Comparison of ENCODE assay signal across 12 cellular contexts in the genomic region with DNA sequence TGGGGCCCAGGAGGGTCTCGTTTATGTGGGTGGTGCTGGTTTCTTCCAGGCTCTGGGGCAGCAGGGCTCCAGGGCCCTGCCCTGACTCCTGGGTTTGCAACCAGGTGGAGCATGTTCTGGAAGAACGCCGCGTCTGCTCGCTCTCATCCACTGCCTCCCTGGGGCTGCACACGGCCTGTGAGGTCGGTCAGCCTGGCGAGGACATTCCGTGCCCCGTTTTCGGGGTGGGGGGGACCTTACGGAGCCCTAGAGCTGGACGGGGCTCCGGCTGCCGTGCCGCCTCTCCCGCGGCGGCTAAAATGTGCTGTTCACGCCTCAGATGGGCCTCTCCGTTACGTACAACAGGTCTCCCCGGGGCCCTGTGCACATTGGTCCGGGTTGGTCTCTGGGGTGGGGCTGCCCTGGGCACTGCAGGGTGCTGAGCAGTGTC. TPM values are rescaled to one million over a fixed set of nuclear protein-coding genes. Genes with fewer than 3 reads are reported as not detected.
DNase-seq lines count a peak whose midpoint lies in the region; ATAC-seq, FAIRE-seq and TF ChIP-seq lines count a peak whose summit lies in the region.
"Had no signal": no experiment of that assay in that cellular context is flagged by ENCODE, and none has a peak within 500 bp of the region (broad histone marks: within the 10 kb centered on the region; RNA-seq: fewer than 3 reads in every experiment).

No MANE protein-coding gene starts in this region.

- H2BK120ac ChIP-seq in H1 (replicated peaks; ENCODE audit: low read depth, low read length): no peak overlapping the region

- no peak overlapping the region for H2AK5ac ChIP-seq in H1 (ENCODE audit: low read depth, low read length)

- TF ChIP-seq RAD21 in H1 (IDR thresholded peaks at IDR 0.05 in 1 of 2, conservative IDR thresholded peaks at IDR 0.05 in 1 of 2; ENCODE audit: low read depth in 2 of 2, low read length in 2 of 2): no peak

- peaks cover 2 to 72% of the 10 kb centered on the region in 2 experiments; a peak in 3 of 4 replicates for H3K79me2 ChIP-seq in H1 (ENCODE audit: control insufficient read depth in 1 of 2, insufficient read depth in 2 of 2, low read length in 2 of 2)

- H3K27me3 Mint-ChIP-seq in CD4-positive, alpha-beta memory T cell: peaks cover 5 to 19% of the 10 kb centered on the region in 2 donors

- H3K27me3 ChIP-seq in H1 (replicated peaks in 1 of 4; ENCODE audit: control insufficient read depth in 3 of 4, extremely low read depth in 1 of 4, insufficient read depth in 3 of 4, low read length in 3 of 4) (no peaks in the 10 kb centered on the region), subcutaneous abdominal adipose tissue (ENCODE audit: control insufficient read depth in 5 of 5, insufficient read depth in 4 of 5, low read length in 5 of 5) (no peaks in the 10 kb centered on the region)
- H3K27me3 ChIP-seq in CD4-positive, alpha-beta memory T cell (ENCODE audit: insufficient read depth, low read length): peaks cover 6% of the 10 kb centered on the region

- H3K14ac ChIP-seq in H1 (ENCODE audit: insufficient read length): no peak overlapping the region

- H3K9me3 ChIP-seq in HEK293 (ENCODE audit: control insufficient read depth, insufficient read depth, low read depth, low read length): no peaks in the 10 kb centered on the region
- no peaks in the 10 kb centered on the region for H3K9me3 ChIP-seq in H1 (ENCODE audit: insufficient read depth in 2 of 2, low read depth in 1 of 2, low read length in 1 of 2)
- no peaks in the 10 kb centered on the region for H3K9me3 ChIP-seq in mucosa of descending colon
- H3K9me3 ChIP-seq in subcutaneous abdominal adipose tissue (ENCODE audit: control insufficient read depth in 5 of 5, low read length in 5 of 5): no peaks in the 10 kb centered on the region
- H3K9me3 ChIP-seq in CD4-positive, alpha-beta memory T cell (ENCODE audit: control insufficient read depth in 1 of 2, low read length in 2 of 2): no peaks in the 10 kb centered on the region

- no peak overlapping the region for H4K5ac ChIP-seq in H1 (ENCODE audit: insufficient read length, low read depth, low read length)

- TF ChIP-seq CTCF in HEK293 (tag by site-specific recombination; IDR thresholded peaks at IDR 0.05) (no peak), H1 (IDR thresholded peaks at IDR 0.05; ENCODE audit: control extremely low read depth in 1 of 3, insufficient read depth in 1 of 3, low read depth in 1 of 3, low read length in 3 of 3) (no peak), mucosa of descending colon (IDR thresholded peaks at IDR 0.05) (no peak), GM10266 (IDR thresholded peaks at IDR 0.05; ENCODE audit: control insufficient read depth, insufficient read depth, low read depth, missing control alignments) (no peak)

- no peak overlapping the region for H3K27ac Mint-ChIP-seq in CD4-positive, alpha-beta memory T cell
- H3K27ac Mint-ChIP-seq: T-helper 1 cell treated with Interleukin-12 subunit alpha and Interleukin-12 subunit beta and Interleukin-4 antibody, amounts not matched to agents 30 μg/mL and 1 μg/mL, for 36 hours had no signal

- peak overlapping the region in 2 of 8 donors; percentile 7 to 13 for H3K4me3 Mint-ChIP-seq in CD4-positive, alpha-beta memory T cell
- H3K4me3 Mint-ChIP-seq: T-helper 1 cell treated with Interleukin-12 subunit alpha and Interleukin-12 subunit beta and Interleukin-4 antibody, amounts not matched to agents 30 μg/mL and 1 μg/mL, for 36 hours had no signal

- intact Hi-C loops in mucosa of descending colon (cut with DNase I, micrococcal nuclease): no loop called here
- intact Hi-C loops in CD4-positive, alpha-beta memory T cell (cut with micrococcal nuclease): no loop called here

- H2BK15ac ChIP-seq in H1 (ENCODE audit: low read length): no peak overlapping the region

- H3K4me1 ChIP-seq in HEK293 (ENCODE audit: control insufficient read depth, insufficient read depth, low read length) (peaks cover 6% of the 10 kb centered on the region; the same call in 1 of the 2 replicates), H1 (replicated peaks in 1 of 4; ENCODE audit: control insufficient read depth in 3 of 4, insufficient read depth in 4 of 4, low read length in 3 of 4) (peaks cover 3 to 18% (median 15%) of the 10 kb centered on the region in 4 experiments; a peak in 6 of 7 replicates), mucosa of descending colon (ENCODE audit: low read depth) (peaks cover 53% of the 10 kb centered on the region), subcutaneous abdominal adipose tissue (ENCODE audit: control insufficient read depth in 5 of 5, insufficient read depth in 5 of 5, low read length in 5 of 5) (peaks cover 18 to 80% (median 70%) of the 10 kb centered on the region in 5 donors)
- peaks cover 34% of the 10 kb centered on the region for H3K4me1 ChIP-seq in CD4-positive, alpha-beta memory T cell (ENCODE audit: insufficient read depth, low read length)

- TF ChIP-seq EP300 in H1 (IDR thresholded peaks at IDR 0.05; ENCODE audit: borderline replicate concordance in 1 of 2, low read depth in 2 of 2, low read length in 2 of 2): no peak

- H3K36me3 ChIP-seq in HEK293 (ENCODE audit: control insufficient read depth in 2 of 2, insufficient read depth in 1 of 2, low read length in 2 of 2) (no peaks in the 10 kb centered on the region), H1 (ENCODE audit: control insufficient read depth in 2 of 4, insufficient read depth in 4 of 4, low read length in 3 of 4) (no peaks in the 10 kb centered on the region), mucosa of descending colon (ENCODE audit: low read depth) (no peaks in the 10 kb centered on the region), subcutaneous abdominal adipose tissue (ENCODE audit: control insufficient read depth in 5 of 5, insufficient read depth in 5 of 5, low read length in 5 of 5) (no peaks in the 10 kb centered on the region)
- H3K36me3 ChIP-seq in CD4-positive, alpha-beta memory T cell (ENCODE audit: insufficient read depth, low read length): no peaks in the 10 kb centered on the region

- H3K4me1 Mint-ChIP-seq in CD4-positive, alpha-beta memory T cell: peaks cover 18 to 32% (median 23%) of the 10 kb centered on the region in 4 donors

- H4K8ac ChIP-seq in H1 (ENCODE audit: extremely low read depth, insufficient read depth, low read length): no peak overlapping the region

- no peak overlapping the region for H2BK20ac ChIP-seq in H1 (ENCODE audit: low read length)

- H2AFZ ChIP-seq in H1 (ENCODE audit: low read length): no peak overlapping the region

- POLR2A ChIA-PET in HEK293 (lab: Yijun Ruan, JAX) (no interaction called here), H1 (lab: Charles Lee; ENCODE audit: partially characterized antibody) (interaction anchor here (1.5 to 1.8 kb wide), 3 partner anchors 9 to 52 kb away, joined by 3 to 6 read pairs (median 4); no protein-coding TSS in a partner anchor)
- POLR2A ChIA-PET in CD4-positive, alpha-beta memory T cell (lab: Charles Lee; ENCODE audit: partially characterized antibody): no interaction called here

- H4K20me1 ChIP-seq in H1 (replicated peaks in 1 of 2; ENCODE audit: control insufficient read depth in 1 of 2, insufficient read depth in 2 of 2, low read length in 2 of 2): peaks cover 15 to 41% of the 10 kb centered on the region in 2 experiments

- H3K23me2 ChIP-seq in H1 (ENCODE audit: low read depth, low read length): peaks cover 13% of the 10 kb centered on the region; the same call in 1 of the 2 replicates

- no peak overlapping the region for H2BK5ac ChIP-seq in H1 (ENCODE audit: low read depth, low read length)

- H4K91ac ChIP-seq in H1 (replicated peaks; ENCODE audit: insufficient read length, low read length): no peak overlapping the region

- H2BK12ac ChIP-seq in H1 (ENCODE audit: low read depth, low read length): 0 out of 2 replicates have a peak overlapping the region, but pooled peaks have one; percentile 17

- H3K56ac ChIP-seq in H1 (replicated peaks; ENCODE audit: insufficient read length, low read depth, low read length): no peak overlapping the region

- CTCF ChIA-PET in HEK293 (lab: Yijun Ruan, JAX) (interaction anchor here (0.6 to 1.1 kb wide), 3 partner anchors 10 to 27 kb away, joined by 3 to 4 read pairs (median 3); no protein-coding TSS in a partner anchor), H1 (lab: Charles Lee; ENCODE audit: partially characterized antibody) (interaction anchor here (0.8 to 20.0 kb wide), 7 partner anchors 10 to 135 kb away, joined by 3 to 339 read pairs (median 6); no protein-coding TSS in a partner anchor)
- CTCF ChIA-PET in CD4-positive, alpha-beta memory T cell (lab: Charles Lee; ENCODE audit: partially characterized antibody): interaction anchor here (1.6 kb wide), 1 partner anchor 147 kb away, joined by 5 read pairs; no protein-coding TSS in a partner anchor

- H3K23ac ChIP-seq in H1 (ENCODE audit: insufficient read length): no peak overlapping the region

- ATAC-seq in mucosa of descending colon (peak; percentile 18), GM18861 (IDR thresholded peaks at IDR 0.05; ENCODE audit: unreplicated experiment) (no peak)
- ATAC-seq: GM12878 had no signal

- no peak overlapping the region for H3K9ac ChIP-seq in H1 (replicated peaks in 1 of 4; ENCODE audit: extremely low read depth in 1 of 4, low read depth in 3 of 4, low read length in 3 of 4)
- H3K9ac ChIP-seq in subcutaneous abdominal adipose tissue (ENCODE audit: low read length in 5 of 5): peak overlapping the region in 4 of 5 donors; percentile 52 to 99 (median 78)

- no peak overlapping the region for H3K4me2 ChIP-seq in H1 (ENCODE audit: insufficient read depth in 1 of 2, low read depth in 2 of 2, low read length in 2 of 2)

- no peak for TF ChIP-seq POLR2A in H1 (IDR thresholded peaks at IDR 0.05; ENCODE audit: control extremely low read depth in 1 of 2, low read depth in 2 of 2, low read length in 2 of 2)

- H3K4me3 ChIP-seq in HEK293 (ENCODE audit: low read depth, low read length) (no peak overlapping the region), H1 (ENCODE audit: extremely low read depth in 1 of 4, insufficient read depth in 2 of 4, low read depth in 3 of 4, low read length in 4 of 4) (no peak overlapping the region), mucosa of descending colon (no peak overlapping the region), subcutaneous abdominal adipose tissue (ENCODE audit: low read depth in 1 of 5, low read length in 5 of 5) (peak overlapping the region; percentile 48 to 94 (median 63))
- no peak overlapping the region for H3K4me3 ChIP-seq in CD4-positive, alpha-beta memory T cell (ENCODE audit: low read length in 2 of 2)
- H3K4me3 ChIP-seq: GM12878 had no signal

- no peak overlapping the region for H3K27ac ChIP-seq in HEK293 (ENCODE audit: extremely low read depth, low read depth, low read length)
- 0 out of 2 replicates have a peak overlapping the region, but pooled peaks have one; percentile 16 for H3K27ac ChIP-seq in H1 (ENCODE audit: low read depth, low read length)
- H3K27ac ChIP-seq in subcutaneous abdominal adipose tissue (ENCODE audit: low read depth, low read length): peak overlapping the region; percentile 59
- H3K27ac ChIP-seq in CD4-positive, alpha-beta memory T cell (ENCODE audit: low read depth, low read length): no peak overlapping the region

- H3K79me1 ChIP-seq in H1 (ENCODE audit: low read depth, low read length): peaks cover 5% of the 10 kb centered on the region

- H3K36me3 Mint-ChIP-seq in CD4-positive, alpha-beta memory T cell: no peaks in the 10 kb centered on the region

- no peak for FAIRE-seq in H1 (lab: Jason Lieb, UNC)
- FAIRE-seq: GM12878 had no signal

- 97% methylated on average over 23 of the region's 24 CpGs; no CpG with 5 or more reads in 1 of the 2 experiments for WGBS in H1 (ENCODE audit: extremely low coverage in 1 of 2, insufficient coverage in 1 of 2, insufficient read length in 1 of 2, insufficient replicate concordance in 2 of 2, low coverage in 1 of 2, low lambda C conversion rate in 2 of 2, missing lambda C conversion rate in 1 of 2), 2 experiments

- DNase-seq in H1 (ENCODE audit: low read depth in 1 of 2, low spot score in 2 of 2) (no peak), mucosa of descending colon (peak; percentile 61 to 66 (median 62)), GM10266 (ENCODE audit: extremely low spot score) (no peak), NCI-H1694 treated with DMSO at 0.1 percent for 48 hours (lab: John Stamatoyannopoulos, UW) (no peak)
- no peak for DNase-seq in CD4-positive, alpha-beta memory T cell
- DNase-seq: COR-L47, kidney glomerular epithelial cell had no signal

- H3K4ac ChIP-seq in H1 (replicated peaks; ENCODE audit: insufficient read length, low read depth, low read length): no peak overlapping the region

- H3K9me3 Mint-ChIP-seq in CD4-positive, alpha-beta memory T cell: no peaks in the 10 kb centered on the region
- H3K9me3 Mint-ChIP-seq: T-helper 1 cell treated with Interleukin-12 subunit alpha and Interleukin-12 subunit beta and Interleukin-4 antibody, amounts not matched to agents 30 μg/mL and 1 μg/mL, for 36 hours had no signal

- H3K18ac ChIP-seq in H1 (ENCODE audit: extremely low read depth, low read length): no peak overlapping the region

RNA-seq across cellular contexts. Expression of gene GNA11, which starts 3.3 kb away (rescaled TPM):
- total RNA-seq in H1 (2021; fragmentation: NEBNext Ultra II Directional; extraction: Animal tissue kit (Norgen Biotek cat#: 25700)): 19.9 and 21.1 TPM in 2 replicates
- 6.2 and 13.6 TPM in 2 replicates for polyA plus RNA-seq in H1 (2011; rRNA removed)
- polyA plus RNA-seq in H1 (2011; cell fraction: cytosol; rRNA removed): 10.8 TPM
- 19.0 TPM for polyA plus RNA-seq in H1 (2011; cell fraction: nucleus; rRNA removed)
- polyA plus RNA-seq in H1 (2012, experiment 1 of 2): 13.5 to 20.6 TPM (median 17.0 TPM) in 4 replicates
- 13.5 TPM for polyA plus RNA-seq in H1 (2012, experiment 2 of 2)
- 18.3 TPM for polyA plus RNA-seq in H1 (2013, experiment 1 of 2)
- polyA plus RNA-seq in H1 (2013, experiment 2 of 2): 17.5 TPM
- polyA minus RNA-seq in H1 (2011; rRNA and poly(A)+ RNA removed): 4.9 and 7.8 TPM in 2 replicates
- polyA minus RNA-seq in H1 (2011; cell fraction: cytosol; rRNA and poly(A)+ RNA removed): 10.4 TPM
- 6.6 TPM for polyA minus RNA-seq in H1 (2011; cell fraction: nucleus; rRNA and poly(A)+ RNA removed)
- 100 to 1,000 TPM; 182 to 349 (median 234) TPM for total RNA-seq in mucosa of descending colon
- 1 to 10 TPM; 3.5 to 3.9 TPM for total RNA-seq in CD4-positive, alpha-beta memory T cell
- polyA plus RNA-seq in CD4-positive, alpha-beta memory T cell: under 1 TPM; 0.09 to 0.39 TPM

RNA-seq across cellular contexts. Expression of gene TLE5, which starts 35.2 kb away (rescaled TPM):
- 187 and 197 TPM in 2 replicates for total RNA-seq in H1 (2021; fragmentation: NEBNext Ultra II Directional; extraction: Animal tissue kit (Norgen Biotek cat#: 25700))
- polyA plus RNA-seq in H1 (2011; rRNA removed): 285 and 392 TPM in 2 replicates
- 228 TPM for polyA plus RNA-seq in H1 (2011; cell fraction: cytosol; rRNA removed)
- polyA plus RNA-seq in H1 (2011; cell fraction: nucleus; rRNA removed): 492 TPM
- 186 to 340 TPM (median 248 TPM) in 4 replicates for polyA plus RNA-seq in H1 (2012, experiment 1 of 2)
- polyA plus RNA-seq in H1 (2012, experiment 2 of 2): 326 TPM
- 164 TPM for polyA plus RNA-seq in H1 (2013, experiment 1 of 2)
- polyA plus RNA-seq in H1 (2013, experiment 2 of 2): 162 TPM
- 155 and 179 TPM in 2 replicates for polyA minus RNA-seq in H1 (2011; rRNA and poly(A)+ RNA removed)
- polyA minus RNA-seq in H1 (2011; cell fraction: cytosol; rRNA and poly(A)+ RNA removed): 203 TPM
- 91.6 TPM for polyA minus RNA-seq in H1 (2011; cell fraction: nucleus; rRNA and poly(A)+ RNA removed)
- 100 to 1,000 TPM; 427 to 664 (median 556) TPM for total RNA-seq in mucosa of descending colon
- 100 to 1,000 TPM; 876 to 900 TPM for total RNA-seq in CD4-positive, alpha-beta memory T cell
- polyA plus RNA-seq in CD4-positive, alpha-beta memory T cell: 100 to 1,000 TPM; 572 to 943 TPM

RNA-seq across cellular contexts. Expression of gene GNA15, which starts 38.4 kb away (rescaled TPM):
- total RNA-seq in H1 (2021; fragmentation: NEBNext Ultra II Directional; extraction: Animal tissue kit (Norgen Biotek cat#: 25700)): 0.25 and 0.26 TPM in 2 replicates
- 0.36 and 0.45 TPM in 2 replicates for polyA plus RNA-seq in H1 (2011; rRNA removed)
- polyA plus RNA-seq in H1 (2011; cell fraction: cytosol; rRNA removed): 0.61 TPM
- 0.16 TPM for polyA plus RNA-seq in H1 (2011; cell fraction: nucleus; rRNA removed)
- polyA plus RNA-seq in H1 (2012, experiment 1 of 2): 0.13 to 0.46 TPM (median 0.29 TPM) in 3 of 4 replicates, not detected in the other
- polyA plus RNA-seq in H1 (2012, experiment 2 of 2): 0.14 TPM
- polyA plus RNA-seq in H1 (2013, experiment 1 of 2): 0.36 TPM
- 0.40 TPM for polyA plus RNA-seq in H1 (2013, experiment 2 of 2)
- polyA minus RNA-seq in H1 (2011; rRNA and poly(A)+ RNA removed): 0.07 and 0.13 TPM in 2 replicates
- polyA minus RNA-seq in H1 (2011; cell fraction: cytosol; rRNA and poly(A)+ RNA removed): not detected
- not detected for polyA minus RNA-seq in H1 (2011; cell fraction: nucleus; rRNA and poly(A)+ RNA removed)
- 1 to 10 TPM; 1.9 to 6.2 (median 4.3) TPM for total RNA-seq in mucosa of descending colon
- total RNA-seq in CD4-positive, alpha-beta memory T cell: 1 to 10 TPM; 2.5 to 2.8 TPM
- polyA plus RNA-seq in CD4-positive, alpha-beta memory T cell: 1 to 10 TPM; 4.1 to 4.8 TPM

Comparison
In these comparisons a context has a peak if more than half of its experiments do, and no peak if none do; other contexts are left out.
1. H3K27ac ChIP-seq: peak in H1 (single experiment) and subcutaneous abdominal adipose tissue (single experiment); none in HEK293 (single experiment) and CD4-positive, alpha-beta memory T cell (single experiment).
2. H3K4me3 ChIP-seq: peak in subcutaneous abdominal adipose tissue (5 of 5); none in HEK293 (single experiment), H1 (0 of 4), mucosa of descending colon (single experiment) and CD4-positive, alpha-beta memory T cell (0 of 2).
3. DNase-seq: peak in mucosa of descending colon (3 of 3); none in H1 (0 of 2), CD4-positive, alpha-beta memory T cell (0 of 5), GM10266 (single experiment) and NCI-H1694 treated with DMSO at 0.1 percent for 48 hours (single experiment).
4. H3K9ac ChIP-seq: peak in subcutaneous abdominal adipose tissue (4 of 5); none in H1 (0 of 4).